8 cellular contexts compared by ENCODE assay signal in genomic region chr16:84616515-84616914, GRCh38. TPM values are rescaled to one million over a fixed set of nuclear protein-coding genes. Genes with fewer than 3 reads are reported as not detected.
DNase-seq lines count a peak whose midpoint lies in the region; ATAC-seq and TF ChIP-seq lines count a peak whose summit lies in the region.

No MANE protein-coding gene starts in this region.

- H3K36me3 ChIP-seq in liver (ENCODE audit: control insufficient read depth in 4 of 4, insufficient read depth in 3 of 4, low read depth in 1 of 4, low read length in 3 of 4) (no peaks in the 10 kb centered on the region), urinary bladder (ENCODE audit: insufficient read depth) (no peaks in the 10 kb centered on the region)

- H3K27me3 Mint-ChIP-seq in HFFc6 (ENCODE audit: insufficient read depth), result no peaks in the 10 kb centered on the region; the same call in 1 of the 2 replicates
- peaks cover 1% of the 10 kb centered on the region for H3K27me3 Mint-ChIP-seq in activated naive CD8-positive, alpha-beta T cell treated with anti-CD3 and anti-CD28 coated beads, Interleukin-2, amount 10 ng/mL, durations not matched to agents 7 days and 5 days

- ATAC-seq in activated naive CD8-positive, alpha-beta T cell treated with anti-CD3 and anti-CD28 coated beads, Interleukin-2, amount 10 ng/mL, durations not matched to agents 7 days and 5 days (ENCODE audit: low read depth), result no peak

- H3K27ac Mint-ChIP-seq in HFFc6, result peak overlapping the region; percentile 80
- peak overlapping the region; percentile 87 for H3K27ac Mint-ChIP-seq in activated naive CD8-positive, alpha-beta T cell treated with anti-CD3 and anti-CD28 coated beads, Interleukin-2, amount 10 ng/mL, durations not matched to agents 7 days and 5 days

- no peaks in the 10 kb centered on the region for H3K27me3 ChIP-seq in liver (ENCODE audit: control insufficient read depth in 4 of 4, insufficient read depth in 4 of 4, low read length in 3 of 4)

- POLR2A ChIA-PET in activated naive CD8-positive, alpha-beta T cell treated with anti-CD3 and anti-CD28 coated beads, Interleukin-2, amount 10 ng/mL, durations not matched to agents 7 days and 5 days (lab: Charles Lee), result interaction anchor here (1.0 to 5.8 kb wide), 6 partner anchors 9 to 102 kb away, joined by 3 to 105 read pairs (median 20); no protein-coding TSS in a partner anchor

- peak overlapping the region in 1 of 2 donors; percentile 72 for H3K9ac ChIP-seq in liver (ENCODE audit: low read depth in 1 of 2, low read length in 2 of 2)

- no peak for TF ChIP-seq RAD21 in liver (IDR thresholded peaks at IDR 0.05)

- H3K4me3 ChIP-seq in liver (ENCODE audit: low read depth in 1 of 3, low read length in 3 of 3), result peak overlapping the region; percentile 62 to 82 (median 64)
- peak overlapping the region; percentile 73 for H3K4me3 ChIP-seq in urinary bladder (ENCODE audit: low read depth, low read length)

- peak overlapping the region; percentile 99 for H3K4me3 Mint-ChIP-seq in HFFc6
- peak overlapping the region; percentile 96 for H3K4me3 Mint-ChIP-seq in activated naive CD8-positive, alpha-beta T cell treated with anti-CD3 and anti-CD28 coated beads, Interleukin-2, amount 10 ng/mL, durations not matched to agents 7 days and 5 days

- H3K36me3 Mint-ChIP-seq in HFFc6 (ENCODE audit: low read depth), result peaks cover 38% of the 10 kb centered on the region
- peaks cover 40% of the 10 kb centered on the region for H3K36me3 Mint-ChIP-seq in activated naive CD8-positive, alpha-beta T cell treated with anti-CD3 and anti-CD28 coated beads, Interleukin-2, amount 10 ng/mL, durations not matched to agents 7 days and 5 days

- peaks cover 64% of the 10 kb centered on the region for H3K4me1 Mint-ChIP-seq in HFFc6 (ENCODE audit: low read depth)
- peaks cover 55% of the 10 kb centered on the region for H3K4me1 Mint-ChIP-seq in activated naive CD8-positive, alpha-beta T cell treated with anti-CD3 and anti-CD28 coated beads, Interleukin-2, amount 10 ng/mL, durations not matched to agents 7 days and 5 days

- H3K9me3 ChIP-seq in liver (ENCODE audit: control insufficient read depth in 4 of 4, low read length in 3 of 4), result no peaks in the 10 kb centered on the region

- no peaks in the 10 kb centered on the region for H3K9me3 Mint-ChIP-seq in HFFc6
- no peaks in the 10 kb centered on the region for H3K9me3 Mint-ChIP-seq in activated naive CD8-positive, alpha-beta T cell treated with anti-CD3 and anti-CD28 coated beads, Interleukin-2, amount 10 ng/mL, durations not matched to agents 7 days and 5 days

- H3K27ac ChIP-seq in liver (ENCODE audit: low read depth in 1 of 2, low read length in 2 of 2) (no peak overlapping the region), urinary bladder (ENCODE audit: low read depth) (no peak overlapping the region)

- DNase-seq in AML-193 (lab: John Stamatoyannopoulos, UW), result peak; percentile 17 to 41
- no peak for DNase-seq in HFFc6
- no peak for DNase-seq in activated naive CD8-positive, alpha-beta T cell treated with anti-CD3 and anti-CD28 coated beads, Interleukin-2, amount 10 ng/mL, durations not matched to agents 7 days and 5 days
- no peak for DNase-seq in NCI-H1694 (lab: John Stamatoyannopoulos, UW)
- DNase-seq in stimulated activated CD8-positive, alpha-beta memory T cell treated with anti-CD3 and anti-CD28 coated beads, Interleukin-4, amount 100 ng/mL, for 48 hours, result no peak
- DNase-seq in NCI-H2107 (lab: John Stamatoyannopoulos, UW), result no peak

- H3K4me1 ChIP-seq in liver (ENCODE audit: control insufficient read depth in 4 of 4, insufficient read depth in 4 of 4, low read length in 3 of 4) (peaks cover 0 to 16% (median 5%) of the 10 kb centered on the region in 4 donors), urinary bladder (ENCODE audit: insufficient read depth) (no peaks in the 10 kb centered on the region)

- WGBS in liver, result 27% methylated on average over 13 of the region's 13 CpGs
- 30% methylated on average over 13 of the region's 13 CpGs for WGBS in urinary bladder

- TF ChIP-seq CTCF in HFFc6 (IDR thresholded peaks at IDR 0.05), result no peak
- no peak for TF ChIP-seq CTCF in liver (IDR thresholded peaks at IDR 0.05; ENCODE audit: low read depth, low read length, missing input control)

TF ChIP-seq in liver, 16 proteins besides CTCF, POLR2A, EP300 and RAD21:
- TF ChIP-seq JUND (IDR thresholded peaks at IDR 0.05) (no peak), SP1 (IDR thresholded peaks at IDR 0.05) (no peak), REST (IDR thresholded peaks at IDR 0.05) (no peak), RXRA (IDR thresholded peaks at IDR 0.05) (no peak), FOXA1 (IDR thresholded peaks at IDR 0.05) (no peak), GABPA (IDR thresholded peaks at IDR 0.05 in 1 of 2, conservative IDR thresholded peaks at IDR 0.05 in 1 of 2) (no peak)

RNA-seq across cellular contexts. Expression of gene COTL1, which starts 1.4 kb away (rescaled TPM):
- total RNA-seq in HFFc6 (2021; fragmentation: NEBNext Ultra II Directional; extraction: Animal tissue kit (Norgen Biotek cat#: 25700)), result 100 to 1,000 TPM; 580 to 681 (median 632) TPM
- total RNA-seq in activated naive CD8-positive, alpha-beta T cell treated with anti-CD3 and anti-CD28 coated beads, Interleukin-2, amount 10 ng/mL, durations not matched to agents 7 days and 5 days, result 100 to 1,000 TPM; 657 to 664 TPM
- total RNA-seq in liver (10 to 100 TPM; 12.0 to 59.5 TPM), urinary bladder (31.8 TPM)
- polyA plus RNA-seq in liver (10 to 100 TPM; 12.9 to 33.0 TPM), urinary bladder (82.7 TPM)

RNA-seq across cellular contexts. Expression of gene KLHL36, which starts 31.8 kb away (rescaled TPM):
- 10 to 100 TPM; 37.6 to 58.3 (median 40.7) TPM for total RNA-seq in HFFc6 (2021; fragmentation: NEBNext Ultra II Directional; extraction: Animal tissue kit (Norgen Biotek cat#: 25700))
- 10 to 100 TPM; 66.8 to 72.6 TPM for total RNA-seq in activated naive CD8-positive, alpha-beta T cell treated with anti-CD3 and anti-CD28 coated beads, Interleukin-2, amount 10 ng/mL, durations not matched to agents 7 days and 5 days
- total RNA-seq in liver (10 to 100 TPM; 20.9 to 53.6 TPM), urinary bladder (41.2 TPM)
- polyA plus RNA-seq in liver (10 to 100 TPM; 11.5 to 12.9 TPM), urinary bladder (34.8 TPM)

Comparison
In these comparisons a context has a peak if more than half of its experiments do, and no peak if none do; other contexts are left out.
1. DNase-seq: peak in AML-193 (2 of 2); none in HFFc6 (single experiment), activated naive CD8-positive, alpha-beta T cell treated with anti-CD3 and anti-CD28 coated beads, Interleukin-2, amount 10 ng/mL, durations not matched to agents 7 days and 5 days (single experiment), NCI-H1694 (single experiment), stimulated activated CD8-positive, alpha-beta memory T cell treated with anti-CD3 and anti-CD28 coated beads, Interleukin-4, amount 100 ng/mL, for 48 hours (single experiment) and NCI-H2107 (single experiment).
2. RNA of gene COTL1, which starts 1.4 kb away (total RNA-seq): 657 to 664 TPM in activated naive CD8-positive, alpha-beta T cell treated with anti-CD3 and anti-CD28 coated beads, Interleukin-2, amount 10 ng/mL, durations not matched to agents 7 days and 5 days and 580 to 681 TPM in HFFc6; 12.0 to 59.5 TPM in liver and 31.8 TPM in urinary bladder (single experiment); every median in the first group is over 4 times any median in the second.